10 cellular contexts compared by ENCODE assay signal in the genomic region with DNA sequence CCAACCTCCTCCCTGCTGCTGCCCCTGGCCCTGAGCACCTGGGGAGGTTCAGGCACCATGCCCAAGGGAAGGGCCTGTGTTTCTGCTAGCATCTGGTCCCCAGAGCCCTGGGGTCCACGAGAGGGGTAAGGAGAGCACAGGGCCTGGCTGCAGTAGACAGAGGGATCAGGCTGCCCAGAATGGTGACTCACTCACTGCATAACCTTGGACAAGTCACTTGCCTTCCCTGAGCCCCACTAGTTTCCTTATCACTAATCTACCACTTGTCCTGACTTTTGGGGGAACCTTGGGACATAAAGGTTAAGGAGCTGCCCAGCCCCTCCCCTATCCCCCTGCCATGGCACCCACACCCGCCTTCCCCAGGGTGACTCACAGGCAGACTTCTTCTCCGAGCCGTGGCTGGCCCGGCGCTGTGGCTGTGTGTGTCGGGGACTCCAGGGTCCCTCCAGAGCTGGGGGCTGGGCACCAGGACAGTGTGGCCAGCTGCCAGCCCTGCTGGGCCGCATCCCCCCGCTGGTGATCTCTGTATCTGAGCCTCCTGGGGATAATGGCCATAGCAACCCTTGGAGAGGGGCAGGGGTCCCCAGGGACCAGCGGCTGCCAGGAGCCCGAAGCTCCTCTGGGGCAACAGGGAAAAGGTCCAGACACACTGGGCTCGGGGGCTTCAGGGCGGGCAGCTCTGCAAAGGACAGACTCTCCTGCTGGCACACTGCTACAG. TPM values are rescaled to one million over a fixed set of nuclear protein-coding genes. Genes with fewer than 3 reads are reported as not detected.
DNase-seq lines count a peak whose midpoint lies in the region; ATAC-seq and TF ChIP-seq lines count a peak whose summit lies in the region.
"Had no signal": no experiment of that assay in that cellular context is flagged by ENCODE, and none has a peak within 500 bp of the region (broad histone marks: within the 10 kb centered on the region; RNA-seq: fewer than 3 reads in every experiment).

No MANE protein-coding gene starts in this region.

- DNase-seq in activated CD8-positive, alpha-beta T cell treated with anti-CD3 and anti-CD28 coated beads, Interleukin-2, amount 10 ng/mL, durations not matched to agents 7 days and 5 days = no peak
- no peak for DNase-seq in activated CD8-positive, alpha-beta T cell treated with anti-CD3 and anti-CD28 coated beads for 36 hours
- DNase-seq in NCI-H226 (peak; percentile 38), epithelial cell of esophagus (ENCODE audit: low read depth) (peak; percentile 42), hepatic stellate cell (ENCODE audit: low spot score) (no peak)
- no peak for DNase-seq in stimulated activated effector memory CD8-positive, alpha-beta T cell treated with anti-CD3 and anti-CD28 coated beads, Interleukin-12 subunit alpha, Interleukin-12 subunit beta, amount 100 ng/mL, for 72 hours (ENCODE audit: low spot score in 2 of 2)
- no peak for DNase-seq in activated naive CD4-positive, alpha-beta T cell treated with anti-CD3 and anti-CD28 coated beads, Interleukin-2, amount 50 U/mL, for 16 hours
- no peak for DNase-seq in activated CD4-positive, CD25-positive, alpha-beta regulatory T cell (lab: John Stamatoyannopoulos, UW)
- DNase-seq: left ventricle myocardium inferior, NCI-H187 treated with DMSO at 0.1 percent for 48 hours had no signal

- peaks cover 11% of the 10 kb centered on the region for H3K4me1 Mint-ChIP-seq in activated CD8-positive, alpha-beta T cell treated with anti-CD3 and anti-CD28 coated beads, Interleukin-2, amount 10 ng/mL, durations not matched to agents 7 days and 5 days (ENCODE audit: low read depth)
- H3K4me1 Mint-ChIP-seq in activated CD8-positive, alpha-beta T cell treated with anti-CD3 and anti-CD28 coated beads for 36 hours (ENCODE audit: low read depth) = peaks cover 4% of the 10 kb centered on the region
- H3K4me1 Mint-ChIP-seq in stimulated activated effector memory CD8-positive, alpha-beta T cell treated with anti-CD3 and anti-CD28 coated beads, Interleukin-12 subunit alpha, Interleukin-12 subunit beta, amount 100 ng/mL, for 72 hours = peaks cover 20% of the 10 kb centered on the region

- TF ChIP-seq CTCF in activated CD8-positive, alpha-beta T cell treated with anti-CD3 and anti-CD28 coated beads for 36 hours (IDR thresholded peaks at IDR 0.05) = no peak
- TF ChIP-seq CTCF in epithelial cell of esophagus (IDR thresholded peaks at IDR 0.05; ENCODE audit: insufficient read depth, low read depth, low read length, missing control alignments) = no peak

- H3K9me3 Mint-ChIP-seq in activated CD8-positive, alpha-beta T cell treated with anti-CD3 and anti-CD28 coated beads, Interleukin-2, amount 10 ng/mL, durations not matched to agents 7 days and 5 days (ENCODE audit: insufficient read depth) = no peaks in the 10 kb centered on the region
- H3K9me3 Mint-ChIP-seq in activated CD8-positive, alpha-beta T cell treated with anti-CD3 and anti-CD28 coated beads for 36 hours = no peaks in the 10 kb centered on the region
- no peaks in the 10 kb centered on the region for H3K9me3 Mint-ChIP-seq in stimulated activated effector memory CD8-positive, alpha-beta T cell treated with anti-CD3 and anti-CD28 coated beads, Interleukin-12 subunit alpha, Interleukin-12 subunit beta, amount 100 ng/mL, for 72 hours

- no peak overlapping the region for H3K27ac Mint-ChIP-seq in activated CD8-positive, alpha-beta T cell treated with anti-CD3 and anti-CD28 coated beads, Interleukin-2, amount 10 ng/mL, durations not matched to agents 7 days and 5 days
- H3K27ac Mint-ChIP-seq in activated CD8-positive, alpha-beta T cell treated with anti-CD3 and anti-CD28 coated beads for 36 hours = no peak overlapping the region
- peak overlapping the region; percentile 17 for H3K27ac Mint-ChIP-seq in stimulated activated effector memory CD8-positive, alpha-beta T cell treated with anti-CD3 and anti-CD28 coated beads, Interleukin-12 subunit alpha, Interleukin-12 subunit beta, amount 100 ng/mL, for 72 hours

- H3K27me3 Mint-ChIP-seq in activated CD8-positive, alpha-beta T cell treated with anti-CD3 and anti-CD28 coated beads, Interleukin-2, amount 10 ng/mL, durations not matched to agents 7 days and 5 days (ENCODE audit: low read depth) = peaks cover 3% of the 10 kb centered on the region
- no peaks in the 10 kb centered on the region for H3K27me3 Mint-ChIP-seq in activated CD8-positive, alpha-beta T cell treated with anti-CD3 and anti-CD28 coated beads for 36 hours

- intact Hi-C loops in activated CD8-positive, alpha-beta T cell treated with anti-CD3 and anti-CD28 coated beads for 36 hours (cut with micrococcal nuclease) = no loop called here

- CTCF ChIA-PET in activated CD8-positive, alpha-beta T cell treated with anti-CD3 and anti-CD28 coated beads, Interleukin-2, amount 10 ng/mL, durations not matched to agents 7 days and 5 days (lab: Charles Lee) = no interaction called here
- CTCF ChIA-PET in activated CD8-positive, alpha-beta T cell treated with anti-CD3 and anti-CD28 coated beads for 36 hours (lab: Charles Lee) = no interaction called here

- ATAC-seq in activated CD8-positive, alpha-beta T cell treated with anti-CD3 and anti-CD28 coated beads, Interleukin-2, amount 10 ng/mL, durations not matched to agents 7 days and 5 days = no peak
- no peak for ATAC-seq in activated CD8-positive, alpha-beta T cell treated with anti-CD3 and anti-CD28 coated beads for 36 hours
- no peak for ATAC-seq in stimulated activated effector memory CD8-positive, alpha-beta T cell treated with anti-CD3 and anti-CD28 coated beads, Interleukin-12 subunit alpha, Interleukin-12 subunit beta, amount 100 ng/mL, for 72 hours

- POLR2A ChIA-PET in activated CD8-positive, alpha-beta T cell treated with anti-CD3 and anti-CD28 coated beads, Interleukin-2, amount 10 ng/mL, durations not matched to agents 7 days and 5 days (lab: Charles Lee) = interaction anchor here (3.5 kb wide), 1 partner anchor 9 kb away, joined by 30 read pairs; no protein-coding TSS in a partner anchor
- POLR2A ChIA-PET in activated CD8-positive, alpha-beta T cell treated with anti-CD3 and anti-CD28 coated beads for 36 hours (lab: Charles Lee) = interaction anchor here (0.8 to 5.6 kb wide), 2 partner anchors 10 to 58 kb away, joined by 3 to 27 read pairs; no protein-coding TSS in a partner anchor

- no peak overlapping the region for H3K4me3 ChIP-seq in epithelial cell of esophagus (ENCODE audit: low read length)

- H3K36me3 Mint-ChIP-seq in activated CD8-positive, alpha-beta T cell treated with anti-CD3 and anti-CD28 coated beads, Interleukin-2, amount 10 ng/mL, durations not matched to agents 7 days and 5 days (ENCODE audit: low read depth) = no peaks in the 10 kb centered on the region
- peaks cover 4% of the 10 kb centered on the region for H3K36me3 Mint-ChIP-seq in activated CD8-positive, alpha-beta T cell treated with anti-CD3 and anti-CD28 coated beads for 36 hours (ENCODE audit: low read depth)
- peaks cover 9% of the 10 kb centered on the region for H3K36me3 Mint-ChIP-seq in stimulated activated effector memory CD8-positive, alpha-beta T cell treated with anti-CD3 and anti-CD28 coated beads, Interleukin-12 subunit alpha, Interleukin-12 subunit beta, amount 100 ng/mL, for 72 hours

- H3K4me3 Mint-ChIP-seq in activated CD8-positive, alpha-beta T cell treated with anti-CD3 and anti-CD28 coated beads, Interleukin-2, amount 10 ng/mL, durations not matched to agents 7 days and 5 days = peak overlapping the region; percentile 20
- no peak overlapping the region for H3K4me3 Mint-ChIP-seq in activated CD8-positive, alpha-beta T cell treated with anti-CD3 and anti-CD28 coated beads for 36 hours
- peak overlapping the region; percentile 87 for H3K4me3 Mint-ChIP-seq in stimulated activated effector memory CD8-positive, alpha-beta T cell treated with anti-CD3 and anti-CD28 coated beads, Interleukin-12 subunit alpha, Interleukin-12 subunit beta, amount 100 ng/mL, for 72 hours

RNA-seq across cellular contexts. Expression of gene ARHGEF19, which starts 4.0 kb away (rescaled TPM):
- total RNA-seq in activated CD8-positive, alpha-beta T cell treated with anti-CD3 and anti-CD28 coated beads, Interleukin-2, amount 10 ng/mL, durations not matched to agents 7 days and 5 days = 10 to 100 TPM; 11.4 to 11.9 TPM
- total RNA-seq in activated CD8-positive, alpha-beta T cell treated with anti-CD3 and anti-CD28 coated beads for 36 hours = 1 to 10 TPM; 5.7 to 7.4 TPM

RNA-seq across cellular contexts. Expression of gene CPLANE2, which starts 28.6 kb away (rescaled TPM):
- 1 to 10 TPM; 5.1 to 6.1 TPM for total RNA-seq in activated CD8-positive, alpha-beta T cell treated with anti-CD3 and anti-CD28 coated beads, Interleukin-2, amount 10 ng/mL, durations not matched to agents 7 days and 5 days
- total RNA-seq in activated CD8-positive, alpha-beta T cell treated with anti-CD3 and anti-CD28 coated beads for 36 hours = 1 to 10 TPM; 1.2 to 1.4 TPM

RNA-seq across cellular contexts. Expression of gene EPHA2, which starts 52.6 kb away (rescaled TPM):
- total RNA-seq in activated CD8-positive, alpha-beta T cell treated with anti-CD3 and anti-CD28 coated beads, Interleukin-2, amount 10 ng/mL, durations not matched to agents 7 days and 5 days = not detected
- not detected for total RNA-seq in activated CD8-positive, alpha-beta T cell treated with anti-CD3 and anti-CD28 coated beads for 36 hours

Comparison
In these comparisons a context has a peak if more than half of its experiments do, and no peak if none do; other contexts are left out.
1. DNase-seq: peak in NCI-H226 (single experiment) and epithelial cell of esophagus (single experiment); none in activated CD8-positive, alpha-beta T cell treated with anti-CD3 and anti-CD28 coated beads, Interleukin-2, amount 10 ng/mL, durations not matched to agents 7 days and 5 days (single experiment), activated CD8-positive, alpha-beta T cell treated with anti-CD3 and anti-CD28 coated beads for 36 hours (single experiment), stimulated activated effector memory CD8-positive, alpha-beta T cell treated with anti-CD3 and anti-CD28 coated beads, Interleukin-12 subunit alpha, Interleukin-12 subunit beta, amount 100 ng/mL, for 72 hours (0 of 2), hepatic stellate cell (single experiment), activated naive CD4-positive, alpha-beta T cell treated with anti-CD3 and anti-CD28 coated beads, Interleukin-2, amount 50 U/mL, for 16 hours (single experiment) and activated CD4-positive, CD25-positive, alpha-beta regulatory T cell (0 of 4).